Comparison of ENCODE assay signal across 15 cellular contexts in genomic region chr20:46199198-46199597, GRCh38.
DNase-seq lines count a peak whose midpoint lies in the region; ATAC-seq, FAIRE-seq and TF ChIP-seq lines count a peak whose summit lies in the region.
"Had no signal": no experiment of that assay in that cellular context is flagged by ENCODE, and none has a peak within 500 bp of the region (broad histone marks: within the 10 kb centered on the region; RNA-seq: fewer than 3 reads in every experiment).

No MANE protein-coding gene starts in this region.

- H4K8ac ChIP-seq in H1 (ENCODE audit: extremely low read depth, insufficient read depth, low read length), result peak overlapping the region; percentile 81; the same call in 1 of the 2 replicates

- no peak overlapping the region for H3K56ac ChIP-seq in H1 (replicated peaks; ENCODE audit: insufficient read length, low read depth, low read length)

- peak overlapping the region; percentile 85; the same call in 1 of the 2 replicates for H2BK12ac ChIP-seq in H1 (ENCODE audit: low read depth, low read length)

- peaks cover 7% of the 10 kb centered on the region for H3K23me2 ChIP-seq in H1 (ENCODE audit: low read depth, low read length)

- 15% methylated on average over 18 of the region's 21 CpGs; no CpG with 5 or more reads in 1 of the 2 experiments for WGBS in H1 (ENCODE audit: extremely low coverage in 1 of 2, insufficient coverage in 1 of 2, insufficient read length in 1 of 2, insufficient replicate concordance in 2 of 2, low coverage in 1 of 2, low lambda C conversion rate in 2 of 2, missing lambda C conversion rate in 1 of 2), 2 experiments

- H3K36me3 ChIP-seq in H1 (ENCODE audit: control insufficient read depth in 2 of 4, insufficient read depth in 4 of 4, low read length in 3 of 4), result no peaks in the 10 kb centered on the region

- CTCF ChIA-PET in H1 (lab: Charles Lee; ENCODE audit: partially characterized antibody), result interaction anchor here (0.7 to 3.1 kb wide), 10 partner anchors 10 to 186 kb away, joined by 3 to 16 read pairs (median 4); no protein-coding TSS in a partner anchor

- no peaks in the 10 kb centered on the region for H3K79me2 ChIP-seq in H1 (ENCODE audit: control insufficient read depth in 1 of 2, insufficient read depth in 2 of 2, low read length in 2 of 2)

- H3K4me3 ChIP-seq in H1 (ENCODE audit: extremely low read depth in 1 of 4, insufficient read depth in 2 of 4, low read depth in 3 of 4, low read length in 4 of 4), result peak overlapping the region; percentile 23 to 56 (median 40); a peak in 6 of 8 replicates
- H3K4me3 ChIP-seq: skin epidermis had no signal

- H2BK120ac ChIP-seq in H1 (replicated peaks; ENCODE audit: low read depth, low read length), result no peak overlapping the region

- no peak overlapping the region for H3K14ac ChIP-seq in H1 (ENCODE audit: insufficient read length)

- peaks cover 0 to 8% (median 0%) of the 10 kb centered on the region in 4 experiments; a peak in 2 of 7 replicates for H3K27me3 ChIP-seq in H1 (replicated peaks in 1 of 4; ENCODE audit: control insufficient read depth in 3 of 4, extremely low read depth in 1 of 4, insufficient read depth in 3 of 4, low read length in 3 of 4)

- 0 out of 2 replicates have a peak overlapping the region, but pooled peaks have one; percentile 95 for H2BK15ac ChIP-seq in H1 (ENCODE audit: low read length)

- POLR2A ChIA-PET in H1 (lab: Charles Lee; ENCODE audit: partially characterized antibody), result no interaction called here

- no peak overlapping the region for H3K27ac ChIP-seq in H1 (ENCODE audit: low read depth, low read length)
- H3K27ac ChIP-seq: KMS-11, skin epidermis had no signal

- H3K4me2 ChIP-seq in H1 (ENCODE audit: insufficient read depth in 1 of 2, low read depth in 2 of 2, low read length in 2 of 2), result peak overlapping the region; percentile 70 to 74
- H3K4me2 ChIP-seq: KMS-11 had no signal

- TF ChIP-seq CTCF in H1 (IDR thresholded peaks at IDR 0.05; ENCODE audit: control extremely low read depth in 1 of 3, insufficient read depth in 1 of 3, low read depth in 1 of 3, low read length in 3 of 3), result no peak

- H4K5ac ChIP-seq in H1 (ENCODE audit: insufficient read length, low read depth, low read length), result no peak overlapping the region

- H3K9me3 Mint-ChIP-seq in natural killer cell treated with Interleukin-12 subunit alpha and Interleukin-12 subunit beta and Interleukin-15 and Interleukin-18, amount 100 ng/mL, for 72 hours, result no peaks in the 10 kb centered on the region
- H3K9me3 Mint-ChIP-seq: T-cell had no signal

- FAIRE-seq in HTR-8/SVneo (lab: Jason Lieb, UNC) (peak; percentile 55), H1 (lab: Jason Lieb, UNC) (no peak)
- FAIRE-seq: A204.1, endothelial cell of umbilical vein, GM12892 had no signal

- no peaks in the 10 kb centered on the region for H3K9me3 ChIP-seq in H1 (ENCODE audit: insufficient read depth in 2 of 2, low read depth in 1 of 2, low read length in 1 of 2)

- H3K4me1 ChIP-seq in H1 (replicated peaks in 1 of 4; ENCODE audit: control insufficient read depth in 3 of 4, insufficient read depth in 4 of 4, low read length in 3 of 4), result peaks cover 0 to 21% (median 6%) of the 10 kb centered on the region in 4 experiments; a peak in 4 of 7 replicates

- peak overlapping the region; percentile 87 for H4K91ac ChIP-seq in H1 (replicated peaks; ENCODE audit: insufficient read length, low read length)

- no peak overlapping the region for H3K4ac ChIP-seq in H1 (replicated peaks; ENCODE audit: insufficient read length, low read depth, low read length)

- H3K23ac ChIP-seq in H1 (ENCODE audit: insufficient read length), result no peak overlapping the region

- H3K4me1 Mint-ChIP-seq in natural killer cell treated with Interleukin-12 subunit alpha and Interleukin-12 subunit beta and Interleukin-15 and Interleukin-18, amount 100 ng/mL, for 72 hours (ENCODE audit: low read depth in 2 of 2), result peaks cover 0 to 8% of the 10 kb centered on the region in 2 donors

- no peak overlapping the region for H3K27ac Mint-ChIP-seq in natural killer cell treated with Interleukin-12 subunit alpha and Interleukin-12 subunit beta and Interleukin-15 and Interleukin-18, amount 100 ng/mL, for 72 hours
- H3K27ac Mint-ChIP-seq: T-cell had no signal

- no peaks in the 10 kb centered on the region for H3K36me3 Mint-ChIP-seq in natural killer cell treated with Interleukin-12 subunit alpha and Interleukin-12 subunit beta and Interleukin-15 and Interleukin-18, amount 100 ng/mL, for 72 hours
- H3K36me3 Mint-ChIP-seq: T-cell had no signal

- no peak overlapping the region for H3K4me3 Mint-ChIP-seq in natural killer cell treated with Interleukin-12 subunit alpha and Interleukin-12 subunit beta and Interleukin-15 and Interleukin-18, amount 100 ng/mL, for 72 hours

- peak overlapping the region; percentile 80; the same call in 1 of the 2 replicates for H2AFZ ChIP-seq in H1 (ENCODE audit: low read length)

- DNase-seq in NCI-H82 (lab: John Stamatoyannopoulos, UW), result peak; percentile 23
- no peak for DNase-seq in NCI-H82 treated with DMSO at 0.1 percent for 48 hours (lab: John Stamatoyannopoulos, UW; ENCODE audit: unreplicated experiment)
- DNase-seq in HTR-8/SVneo (ENCODE audit: insufficient read length, low spot score), result no peak
- DNase-seq in H1 (ENCODE audit: low read depth in 1 of 2, low spot score in 2 of 2), result peak; percentile 41 to 95
- DNase-seq in natural killer cell treated with Interleukin-12 subunit alpha and Interleukin-12 subunit beta and Interleukin-15 and Interleukin-18, amount 100 ng/mL, for 72 hours (ENCODE audit: low spot score), result no peak
- no peak for DNase-seq in nucleus accumbens (lab: John Stamatoyannopoulos, UW)
- DNase-seq in NCI-H526 treated with DMSO at 0.1 percent for 48 hours (lab: John Stamatoyannopoulos, UW), result no peak
- DNase-seq: NCI-H2081 had no signal

- no peak for TF ChIP-seq RAD21 in H1 (IDR thresholded peaks at IDR 0.05 in 1 of 2, conservative IDR thresholded peaks at IDR 0.05 in 1 of 2; ENCODE audit: low read depth in 2 of 2, low read length in 2 of 2)

- peak in 1 of 2 experiments; percentile 46; a peak in 1 of 3 replicates for TF ChIP-seq POLR2A in H1 (IDR thresholded peaks at IDR 0.05; ENCODE audit: control extremely low read depth in 1 of 2, low read depth in 2 of 2, low read length in 2 of 2)

- no peak overlapping the region for H2BK5ac ChIP-seq in H1 (ENCODE audit: low read depth, low read length)

- H3K9ac ChIP-seq in H1 (replicated peaks in 1 of 4; ENCODE audit: extremely low read depth in 1 of 4, low read depth in 3 of 4, low read length in 3 of 4), result peak overlapping the region in 1 of 4 experiments; percentile 19; a peak in 2 of 7 replicates
- H3K9ac ChIP-seq: KMS-11 had no signal

- no peak overlapping the region; the same call in 1 of the 2 replicates for H3K18ac ChIP-seq in H1 (ENCODE audit: extremely low read depth, low read length)

- H3K79me1 ChIP-seq in H1 (ENCODE audit: low read depth, low read length), result no peaks in the 10 kb centered on the region

- no peaks in the 10 kb centered on the region for H4K20me1 ChIP-seq in H1 (replicated peaks in 1 of 2; ENCODE audit: control insufficient read depth in 1 of 2, insufficient read depth in 2 of 2, low read length in 2 of 2)

- no peak for TF ChIP-seq EP300 in H1 (IDR thresholded peaks at IDR 0.05; ENCODE audit: borderline replicate concordance in 1 of 2, low read depth in 2 of 2, low read length in 2 of 2)

- no peak overlapping the region for H2AK5ac ChIP-seq in H1 (ENCODE audit: low read depth, low read length)

- peaks cover 30 to 34% of the 10 kb centered on the region in 2 donors for H3K27me3 Mint-ChIP-seq in natural killer cell treated with Interleukin-12 subunit alpha and Interleukin-12 subunit beta and Interleukin-15 and Interleukin-18, amount 100 ng/mL, for 72 hours

- no peak overlapping the region for H2BK20ac ChIP-seq in H1 (ENCODE audit: low read length)

- ATAC-seq in natural killer cell treated with Interleukin-12 subunit alpha and Interleukin-12 subunit beta and Interleukin-15 and Interleukin-18, amount 100 ng/mL, for 72 hours, result peak; percentile 34 to 49
- no peak for ATAC-seq in GM19467 (IDR thresholded peaks at IDR 0.05; ENCODE audit: unreplicated experiment)

TF ChIP-seq in H1, 55 proteins besides CTCF, POLR2A, EP300 and RAD21:
- TF ChIP-seq SIN3A (conservative IDR thresholded peaks at IDR 0.05 in 1 of 2, IDR thresholded peaks at IDR 0.05 in 1 of 2; ENCODE audit: low read depth in 1 of 2, low read length in 2 of 2) (0 out of 4 replicates have a peak, but pooled peaks of 1 of the 2 experiments have one; percentile 39), SP4 (IDR thresholded peaks at IDR 0.05; ENCODE audit: low read length) (peak; percentile 66; the same call in 1 of the 2 replicates), ATF3 (IDR thresholded peaks at IDR 0.05; ENCODE audit: insufficient read depth, low read depth, low read length) (no peak), POLR2AphosphoS5 (IDR thresholded peaks at IDR 0.05; ENCODE audit: low read depth, low read length) (peak; percentile 42; the same call in 1 of the 2 replicates), YY1 (IDR thresholded peaks at IDR 0.05; ENCODE audit: low read depth, low read length) (peak; percentile 74)

Comparison
In these comparisons a context has a peak if more than half of its experiments do, and no peak if none do; other contexts are left out.
1. DNase-seq: peak in NCI-H82 (single experiment) and H1 (2 of 2); none in NCI-H82 treated with DMSO at 0.1 percent for 48 hours (single experiment), HTR-8/SVneo (single experiment), natural killer cell treated with Interleukin-12 subunit alpha and Interleukin-12 subunit beta and Interleukin-15 and Interleukin-18, amount 100 ng/mL, for 72 hours (single experiment), nucleus accumbens (0 of 56) and NCI-H526 treated with DMSO at 0.1 percent for 48 hours (single experiment).